In genomic region chr15:53625962-53626845, GRCh38 we compare ENCODE assay signal across 19 cellular contexts.
"Had no signal": no experiment of that assay in that cellular context is flagged by ENCODE, and none has a peak within 500 bp of the region (broad histone marks: within the 10 kb centered on the region; RNA-seq: fewer than 3 reads in every experiment).

No MANE protein-coding gene starts in this region.

- H3K4me3 Mint-ChIP-seq: activated T-helper 17 cell treated with anti-CD3 and anti-CD28 coated beads, Interleukin-2, amount 50 U/mL, for 72 hours; effector memory CD8-positive, alpha-beta T cell; naive thymus-derived CD4-positive, alpha-beta T cell; T-helper 2 cell treated with Interferon-gamma antibody and Interleukin-4, amounts not matched to agents 5 μg/mL and 100 μg/mL, for 36 hours had no signal

- H3K4me1 Mint-ChIP-seq: activated T-helper 17 cell treated with anti-CD3 and anti-CD28 coated beads, Interleukin-2, amount 50 U/mL, for 72 hours; naive thymus-derived CD4-positive, alpha-beta T cell had no signal

- H3K27ac Mint-ChIP-seq: activated naive CD4-positive, alpha-beta T cell treated with anti-CD3 and anti-CD28 coated beads, Interleukin-2, amount 50 U/mL, for 72 hours; activated T-helper 17 cell treated with anti-CD3 and anti-CD28 coated beads, Interleukin-2, amount 50 U/mL, for 72 hours; effector memory CD8-positive, alpha-beta T cell; naive thymus-derived CD4-positive, alpha-beta T cell; T-helper 2 cell treated with Interferon-gamma antibody and Interleukin-4, amounts not matched to agents 5 μg/mL and 100 μg/mL, for 36 hours had no signal

- H3K4me1 ChIP-seq: ascending aorta, esophagus muscularis mucosa, gastrocnemius medialis, lower lobe of right lung, prostate gland, upper lobe of right lung had no signal

- H3K27me3 ChIP-seq: ascending aorta, brain microvascular endothelial cell, esophagus muscularis mucosa, gastrocnemius medialis, thyroid gland, upper lobe of right lung had no signal

- DNase-seq: activated T-cell treated with anti-CD3 and anti-CD28 coated beads, Interleukin-2, amount 50 U/mL, for 1 hour; brain microvascular endothelial cell; caudate nucleus; effector memory CD8-positive, alpha-beta T cell; gastrocnemius medialis; head of caudate nucleus; lower lobe of right lung; naive thymus-derived CD4-positive, alpha-beta T cell; stimulated activated CD4-positive, alpha-beta T cell treated with anti-CD3 and anti-CD28 coated beads, Interleukin-4, amount 100 ng/mL, for 24 hours; stimulated activated naive CD8-positive, alpha-beta T cell treated with anti-CD3 and anti-CD28 coated beads, Interleukin-15, Interleukin-2, amounts not matched to agents 100 U/mL and 50 U/mL, for 24 hours; thyroid gland; upper lobe of right lung had no signal

- H3K27me3 Mint-ChIP-seq: effector memory CD8-positive, alpha-beta T cell had no signal

- FAIRE-seq: colon had no signal

- H3K27ac ChIP-seq: ascending aorta, brain microvascular endothelial cell, esophagus muscularis mucosa, gastrocnemius medialis, lower lobe of right lung, prostate gland, thyroid gland, upper lobe of right lung had no signal

- ATAC-seq: activated naive CD4-positive, alpha-beta T cell treated with anti-CD3 and anti-CD28 coated beads, Interleukin-2, amount 50 U/mL, for 72 hours; activated T-helper 17 cell treated with anti-CD3 and anti-CD28 coated beads, Interleukin-2, amount 50 U/mL, for 72 hours; effector memory CD8-positive, alpha-beta T cell; gastrocnemius medialis; lower lobe of right lung; naive thymus-derived CD4-positive, alpha-beta T cell; stimulated activated naive CD8-positive, alpha-beta T cell treated with anti-CD3 and anti-CD28 coated beads, Interleukin-15, Interleukin-2, amounts not matched to agents 100 U/mL and 50 U/mL, for 24 hours; upper lobe of right lung had no signal

- H3K4me3 ChIP-seq: ascending aorta, esophagus muscularis mucosa, gastrocnemius medialis, lower lobe of right lung, prostate gland, thyroid gland, upper lobe of right lung had no signal

- H3K9me3 ChIP-seq: ascending aorta, esophagus muscularis mucosa, gastrocnemius medialis, lower lobe of right lung, prostate gland, thyroid gland, upper lobe of right lung had no signal

- H3K36me3 Mint-ChIP-seq: activated naive CD4-positive, alpha-beta T cell treated with anti-CD3 and anti-CD28 coated beads, Interleukin-2, amount 50 U/mL, for 72 hours; naive thymus-derived CD4-positive, alpha-beta T cell had no signal

- H3K36me3 ChIP-seq: ascending aorta, brain microvascular endothelial cell, esophagus muscularis mucosa, gastrocnemius medialis, lower lobe of right lung, prostate gland, thyroid gland, upper lobe of right lung had no signal
